8 cellular contexts compared by ENCODE assay signal in genomic region chr6:35469711-35470662, GRCh38. TPM values are rescaled to one million over a fixed set of nuclear protein-coding genes. Genes with fewer than 3 reads are reported as not detected.
A peak's percentile ranks its signal among the peaks of the same experiment; 100 is the strongest.
DNase-seq lines count a peak whose midpoint lies in the region; ATAC-seq and TF ChIP-seq lines count a peak whose summit lies in the region.

No MANE protein-coding gene starts in this region.

- H3K4me2 ChIP-seq in OCI-LY3 (ENCODE audit: low read length) = peak overlapping the region; percentile 92

- peak; percentile 48 for DNase-seq in GM12865 (ENCODE audit: low read depth)
- no peak for DNase-seq in natural killer cell treated with Interleukin-12 subunit alpha and Interleukin-12 subunit beta and Interleukin-15 and Interleukin-18, amount 100 ng/mL, for 72 hours (ENCODE audit: low spot score)
- DNase-seq in cerebellar nuclear complex (lab: John Stamatoyannopoulos, UW) = no peak
- DNase-seq in HK-2 (ENCODE audit: unreplicated experiment) = no peak

- H3K27me3 Mint-ChIP-seq in dendritic cell treated with granulocyte-macrophage colony-stimulating factor and Interleukin-4, amounts not matched to agents 40 ng/mL and 50 ng/mL, for 4 days = no peaks in the 10 kb centered on the region
- no peaks in the 10 kb centered on the region for H3K27me3 Mint-ChIP-seq in natural killer cell treated with Interleukin-12 subunit alpha and Interleukin-12 subunit beta and Interleukin-15 and Interleukin-18, amount 100 ng/mL, for 72 hours

- H3K9ac ChIP-seq in OCI-LY3 (ENCODE audit: low read length) = peak overlapping the region; percentile 92

- H3K4me3 Mint-ChIP-seq in dendritic cell treated with granulocyte-macrophage colony-stimulating factor and Interleukin-4, amounts not matched to agents 40 ng/mL and 50 ng/mL, for 4 days = peak overlapping the region; percentile 99
- peak overlapping the region; percentile 96 for H3K4me3 Mint-ChIP-seq in natural killer cell treated with Interleukin-12 subunit alpha and Interleukin-12 subunit beta and Interleukin-15 and Interleukin-18, amount 100 ng/mL, for 72 hours

- H3K36me3 ChIP-seq in OCI-LY3 (replicated peaks; ENCODE audit: low read depth, low read length) = peaks cover 43% of the 10 kb centered on the region

- ATAC-seq in natural killer cell treated with Interleukin-12 subunit alpha and Interleukin-12 subunit beta and Interleukin-15 and Interleukin-18, amount 100 ng/mL, for 72 hours = no peak
- ATAC-seq in GM21447 (IDR thresholded peaks at IDR 0.05; ENCODE audit: unreplicated experiment) (no peak), GM19023 (IDR thresholded peaks at IDR 0.05; ENCODE audit: unreplicated experiment) (no peak)

- TF ChIP-seq CTCF in GM12865 (IDR thresholded peaks at IDR 0.05; ENCODE audit: insufficient read depth, low read depth, low read length, missing control alignments) (no peak), OCI-LY3 (IDR thresholded peaks at IDR 0.05; ENCODE audit: low read depth, low read length) (no peak)

- H2AFZ ChIP-seq in OCI-LY3 (ENCODE audit: low read depth, low read length) = no peak overlapping the region

- H3K27me3 ChIP-seq in OCI-LY3 (ENCODE audit: low read depth, low read length) = no peaks in the 10 kb centered on the region

- H3K36me3 Mint-ChIP-seq in dendritic cell treated with granulocyte-macrophage colony-stimulating factor and Interleukin-4, amounts not matched to agents 40 ng/mL and 50 ng/mL, for 4 days (ENCODE audit: low read depth) = peaks cover 63% of the 10 kb centered on the region
- peaks cover 25% of the 10 kb centered on the region for H3K36me3 Mint-ChIP-seq in natural killer cell treated with Interleukin-12 subunit alpha and Interleukin-12 subunit beta and Interleukin-15 and Interleukin-18, amount 100 ng/mL, for 72 hours

- H4K20me1 ChIP-seq in OCI-LY3 (ENCODE audit: insufficient read depth, low read length) = peaks cover 45% of the 10 kb centered on the region

- H3K79me2 ChIP-seq in OCI-LY3 (ENCODE audit: low read length) = peaks cover 39% of the 10 kb centered on the region

- peak overlapping the region; percentile 73 for H3K27ac ChIP-seq in OCI-LY3 (ENCODE audit: low read length)

- H3K4me1 ChIP-seq in OCI-LY3 (ENCODE audit: low read length) = peaks cover 27% of the 10 kb centered on the region

- H3K9me3 Mint-ChIP-seq in dendritic cell treated with granulocyte-macrophage colony-stimulating factor and Interleukin-4, amounts not matched to agents 40 ng/mL and 50 ng/mL, for 4 days = no peaks in the 10 kb centered on the region
- no peaks in the 10 kb centered on the region for H3K9me3 Mint-ChIP-seq in natural killer cell treated with Interleukin-12 subunit alpha and Interleukin-12 subunit beta and Interleukin-15 and Interleukin-18, amount 100 ng/mL, for 72 hours

- H3K4me1 Mint-ChIP-seq in dendritic cell treated with granulocyte-macrophage colony-stimulating factor and Interleukin-4, amounts not matched to agents 40 ng/mL and 50 ng/mL, for 4 days (ENCODE audit: low read depth) = peaks cover 34% of the 10 kb centered on the region
- H3K4me1 Mint-ChIP-seq in natural killer cell treated with Interleukin-12 subunit alpha and Interleukin-12 subunit beta and Interleukin-15 and Interleukin-18, amount 100 ng/mL, for 72 hours (ENCODE audit: low read depth in 2 of 2) = peaks cover 25 to 32% of the 10 kb centered on the region in 2 donors

- H3K9me3 ChIP-seq in OCI-LY3 (ENCODE audit: insufficient read depth, low read length) = no peaks in the 10 kb centered on the region

- peak overlapping the region; percentile 99 for H3K27ac Mint-ChIP-seq in dendritic cell treated with granulocyte-macrophage colony-stimulating factor and Interleukin-4, amounts not matched to agents 40 ng/mL and 50 ng/mL, for 4 days
- H3K27ac Mint-ChIP-seq in natural killer cell treated with Interleukin-12 subunit alpha and Interleukin-12 subunit beta and Interleukin-15 and Interleukin-18, amount 100 ng/mL, for 72 hours = peak overlapping the region; percentile 91 to 95

- H3K4me3 ChIP-seq in GM12865 (ENCODE audit: low read depth, low read length) (peak overlapping the region; percentile 89), OCI-LY3 (ENCODE audit: low read length) (peak overlapping the region; percentile 95)

- intact Hi-C loops in dendritic cell treated with granulocyte-macrophage colony-stimulating factor and Interleukin-4, amounts not matched to agents 40 ng/mL and 50 ng/mL, for 4 days (cut with micrococcal nuclease) = no loop called here

RNA-seq across cellular contexts. Expression of gene RPL10A, which starts 1.8 kb away (rescaled TPM):
- 1,000 to 10,000 TPM in 1 of 2 donors, 100 to 1,000 TPM in 1; 874 to 1,110 TPM for total RNA-seq in natural killer cell treated with Interleukin-12 subunit alpha and Interleukin-12 subunit beta and Interleukin-15 and Interleukin-18, amount 100 ng/mL, for 72 hours

RNA-seq across cellular contexts. Expression of gene FANCE, which starts 17.8 kb away (rescaled TPM):
- 10 to 100 TPM; 10.4 to 27.3 TPM for total RNA-seq in natural killer cell treated with Interleukin-12 subunit alpha and Interleukin-12 subunit beta and Interleukin-15 and Interleukin-18, amount 100 ng/mL, for 72 hours

RNA-seq across cellular contexts. Expression of gene TEAD3, which starts 26.9 kb away (rescaled TPM):
- total RNA-seq in natural killer cell treated with Interleukin-12 subunit alpha and Interleukin-12 subunit beta and Interleukin-15 and Interleukin-18, amount 100 ng/mL, for 72 hours = under 1 TPM; 0.24 to 0.25 TPM

RNA-seq across cellular contexts. Expression of gene TULP1, which starts 42.7 kb away (rescaled TPM):
- total RNA-seq in natural killer cell treated with Interleukin-12 subunit alpha and Interleukin-12 subunit beta and Interleukin-15 and Interleukin-18, amount 100 ng/mL, for 72 hours = not detected
